Comparison of ENCODE assay signal across 6 cellular contexts in genomic region chr11:23155503-23155902, GRCh38.
"Had no signal": no experiment of that assay in that cellular context is flagged by ENCODE, and none has a peak within 500 bp of the region (broad histone marks: within the 10 kb centered on the region; RNA-seq: fewer than 3 reads in every experiment).

No MANE protein-coding gene starts in this region.

- H3K9ac ChIP-seq: KMS-11 had no signal

- H3K4me3 ChIP-seq: K562 had no signal

- DNase-seq: KBM-7, KG1 had no signal

- ATAC-seq: K562 had no signal

- H3K27ac ChIP-seq: HL-60, KMS-11 had no signal

- FAIRE-seq: HTR-8/SVneo, K562 had no signal

- H3K4me2 ChIP-seq: KMS-11 had no signal
